Comparison of ENCODE assay signal across 2 cellular contexts in genomic region chr2:20018576-20019152, GRCh38.
TF ChIP-seq lines count a peak whose summit lies in the region.

No MANE protein-coding gene starts in this region.

TF ChIP-seq in IMR-90, 13 proteins besides CTCF, POLR2A, EP300 and RAD21:
- TF ChIP-seq MXI1 (IDR thresholded peaks at IDR 0.05; ENCODE audit: borderline replicate concordance, low read depth, low read length) (no peak), BHLHE40 (IDR thresholded peaks at IDR 0.05; ENCODE audit: low read depth, low read length) (no peak), RCOR1 (IDR thresholded peaks at IDR 0.05; ENCODE audit: insufficient replicate concordance, low read length) (no peak), CEBPB (IDR thresholded peaks at IDR 0.05; ENCODE audit: low read depth, low read length) (no peak), FOS (IDR thresholded peaks at IDR 0.05; ENCODE audit: low read depth, low read length) (no peak), CHD1 (IDR thresholded peaks at IDR 0.05; ENCODE audit: low read depth, low read length) (no peak), RFX5 (IDR thresholded peaks at IDR 0.05; ENCODE audit: low read depth, low read length) (no peak), SMC3 (IDR thresholded peaks at IDR 0.05; ENCODE audit: low read depth, low read length) (no peak), NFE2L2 (IDR thresholded peaks at IDR 0.05; ENCODE audit: low read depth, low read length) (no peak), MAFK (IDR thresholded peaks at IDR 0.05; ENCODE audit: low read depth, low read length) (no peak)
- TF ChIP-seq, protein P1, sequence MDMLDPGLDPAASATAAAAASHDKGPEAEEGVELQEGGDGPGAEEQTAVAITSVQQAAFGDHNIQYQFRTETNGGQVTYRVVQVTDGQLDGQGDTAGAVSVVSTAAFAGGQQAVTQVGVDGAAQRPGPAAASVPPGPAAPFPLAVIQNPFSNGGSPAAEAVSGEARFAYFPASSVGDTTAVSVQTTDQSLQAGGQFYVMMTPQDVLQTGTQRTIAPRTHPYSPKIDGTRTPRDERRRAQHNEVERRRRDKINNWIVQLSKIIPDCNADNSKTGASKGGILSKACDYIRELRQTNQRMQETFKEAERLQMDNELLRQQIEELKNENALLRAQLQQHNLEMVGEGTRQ (IDR thresholded peaks at IDR 0.05; ENCODE audit: low read depth, low read length), result no peak
- TF ChIP-seq, protein P2, sequence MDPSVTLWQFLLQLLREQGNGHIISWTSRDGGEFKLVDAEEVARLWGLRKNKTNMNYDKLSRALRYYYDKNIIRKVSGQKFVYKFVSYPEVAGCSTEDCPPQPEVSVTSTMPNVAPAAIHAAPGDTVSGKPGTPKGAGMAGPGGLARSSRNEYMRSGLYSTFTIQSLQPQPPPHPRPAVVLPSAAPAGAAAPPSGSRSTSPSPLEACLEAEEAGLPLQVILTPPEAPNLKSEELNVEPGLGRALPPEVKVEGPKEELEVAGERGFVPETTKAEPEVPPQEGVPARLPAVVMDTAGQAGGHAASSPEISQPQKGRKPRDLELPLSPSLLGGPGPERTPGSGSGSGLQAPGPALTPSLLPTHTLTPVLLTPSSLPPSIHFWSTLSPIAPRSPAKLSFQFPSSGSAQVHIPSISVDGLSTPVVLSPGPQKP (IDR thresholded peaks at IDR 0.05; ENCODE audit: borderline replicate concordance, low read depth, low read length), result no peak

TF ChIP-seq in endothelial cell of umbilical vein, 7 proteins besides CTCF, POLR2A, EP300 and RAD21:
- TF ChIP-seq JUN (IDR thresholded peaks at IDR 0.05; ENCODE audit: borderline replicate concordance, insufficient read depth, insufficient read length, low read depth), result no peak
TF ChIP-seq in endothelial cell of umbilical vein: peak in this region for 0.
